In the genomic region with DNA sequence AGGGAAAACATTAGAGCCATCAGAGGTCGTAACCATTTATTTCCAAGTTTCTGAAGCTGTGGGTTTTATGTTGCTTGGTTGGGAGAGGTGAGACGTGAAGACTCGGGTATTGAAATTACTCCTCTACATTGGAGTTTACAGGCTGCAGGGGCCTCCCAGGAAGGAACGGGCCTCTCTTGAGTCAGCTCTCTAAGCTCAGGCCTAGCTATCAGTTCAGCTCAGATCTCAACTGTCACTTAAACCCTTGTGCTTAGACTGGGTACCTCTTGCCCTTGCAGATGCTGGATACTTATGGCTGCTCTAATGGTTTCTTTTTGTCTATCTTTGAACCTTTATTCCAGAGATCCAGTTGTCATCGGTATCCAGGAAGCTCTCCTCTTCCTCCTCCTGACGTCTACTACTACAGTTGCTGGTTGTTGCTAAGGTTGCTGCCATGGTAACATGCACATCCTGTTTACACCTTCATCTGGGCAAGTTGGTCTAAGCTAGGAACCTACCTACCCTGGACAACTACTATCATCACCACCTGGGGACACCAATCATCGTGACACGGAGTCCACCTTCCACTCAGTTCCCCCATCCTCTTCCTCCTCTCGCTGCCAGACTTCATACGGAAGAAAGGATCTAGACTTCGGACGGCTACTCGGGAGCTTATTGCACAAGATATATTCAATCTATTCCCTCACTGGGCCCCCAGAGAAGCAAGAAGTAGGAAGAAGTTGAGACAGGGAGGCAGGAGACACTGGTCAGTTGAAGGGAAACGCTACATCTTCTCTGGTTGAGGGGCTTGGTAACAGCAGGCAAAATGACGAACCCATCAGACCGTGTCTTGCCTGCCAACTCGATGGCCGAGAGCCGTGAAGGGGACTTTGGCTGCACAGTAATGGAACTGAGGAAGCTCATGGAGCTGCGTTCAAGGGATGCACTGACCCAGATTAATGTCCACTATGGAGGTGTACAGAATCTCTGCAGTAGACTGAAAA, we compare ENCODE assay signal across 8 cellular contexts. TPM values are rescaled to one million over a fixed set of nuclear protein-coding genes. Genes with fewer than 3 reads are reported as not detected.
DNase-seq lines count a peak whose midpoint lies in the region; ATAC-seq and TF ChIP-seq lines count a peak whose summit lies in the region.
"Had no signal": no experiment of that assay in that cellular context is flagged by ENCODE, and none has a peak within 500 bp of the region (broad histone marks: within the 10 kb centered on the region; RNA-seq: fewer than 3 reads in every experiment).

No MANE protein-coding gene starts in this region.

- no peak overlapping the region for H3K27ac ChIP-seq in HUES48 (ENCODE audit: low read depth, low read length)
- H3K27ac ChIP-seq in A673 (ENCODE audit: low read depth, low read length, poor library complexity, severe bottlenecking) = no peak overlapping the region

- BruUV-seq in A673 (replicated peaks; lab: Mats Ljungman, UMichigan) = no TSS peak

- TF ChIP-seq CTCF in WTC11 (IDR thresholded peaks at IDR 0.05) = no peak
- TF ChIP-seq CTCF in A673 (conservative IDR thresholded peaks at IDR 0.05; ENCODE audit: low read depth, low read length) = no peak

- no peaks in the 10 kb centered on the region for H3K9me3 Mint-ChIP-seq in WTC11

- H3K36me3 ChIP-seq in HUES48 (ENCODE audit: control insufficient read depth, insufficient read depth, low read length) (peaks cover 7% of the 10 kb centered on the region; the same call in 1 of the 2 replicates), A673 (ENCODE audit: insufficient read depth, low read length, poor library complexity, severe bottlenecking) (no peaks in the 10 kb centered on the region)

- H3K9ac ChIP-seq in HUES48 (ENCODE audit: low read depth, low read length) = no peak overlapping the region

- peak overlapping the region; percentile 19 for H3K4me3 Mint-ChIP-seq in WTC11

- POLR2A ChIA-PET in WTC11 (lab: Charles Lee) = interaction anchor here (1.0 to 1.1 kb wide), 2 partner anchors 54 to 124 kb away, joined by 3 to 4 read pairs; no protein-coding TSS in a partner anchor
- POLR2A ChIA-PET in A673 (lab: Charles Lee; ENCODE audit: low non-redundant PET) = no interaction called here

- no peaks in the 10 kb centered on the region for H3K9me3 ChIP-seq in HUES48 (ENCODE audit: control insufficient read depth, insufficient read depth, low read length)
- H3K9me3 ChIP-seq in A673 (ENCODE audit: low read depth, low read length, poor library complexity, severe bottlenecking) = no peaks in the 10 kb centered on the region

- CTCF ChIA-PET in WTC11 (lab: Charles Lee) (interaction anchor here (0.7 to 1.7 kb wide), 7 partner anchors 10 to 415 kb away, joined by 3 to 7 read pairs (median 3); no protein-coding TSS in a partner anchor), A673 (lab: Charles Lee) (no interaction called here)

- no peaks in the 10 kb centered on the region for H3K27me3 ChIP-seq in HUES48 (ENCODE audit: control insufficient read depth, insufficient read depth, low read length)
- no peaks in the 10 kb centered on the region for H3K27me3 ChIP-seq in A673 (replicated peaks; ENCODE audit: insufficient read depth, low read depth, low read length, poor library complexity)

- ATAC-seq in WTC11 (peak; percentile 70), esophagus mucosa (peak; percentile 40), HG02973 (IDR thresholded peaks at IDR 0.05; ENCODE audit: unreplicated experiment) (no peak)

- intact Hi-C loops in A673 (cut with micrococcal nuclease; ENCODE audit: unreplicated experiment) = no loop called here

- DNase-seq in WTC11 (ENCODE audit: low spot score) = peak; percentile 33
- DNase-seq in stimulated activated CD8-positive, alpha-beta memory T cell treated with anti-CD3 and anti-CD28 coated beads, Interleukin-4, amount 100 ng/mL, for 48 hours = peak; percentile 62
- no peak for DNase-seq in kidney glomerular epithelial cell (lab: John Stamatoyannopoulos, UW)
- no peak for DNase-seq in A673 (ENCODE audit: low spot score)
- DNase-seq: GOT3 had no signal

- no peak overlapping the region; the same call in 1 of the 2 replicates for H3K27ac Mint-ChIP-seq in WTC11

- peaks cover 7% of the 10 kb centered on the region; the same call in 1 of the 2 replicates for H3K36me3 Mint-ChIP-seq in WTC11

- no peaks in the 10 kb centered on the region for H3K27me3 Mint-ChIP-seq in WTC11 (ENCODE audit: low read depth)

- peak overlapping the region; percentile 5; the same call in 1 of the 2 replicates for H3K4me3 ChIP-seq in HUES48 (ENCODE audit: low read depth, low read length)
- no peak overlapping the region for H3K4me3 ChIP-seq in A673 (ENCODE audit: low read depth, low read length, poor library complexity, severe bottlenecking)

- peaks cover 13% of the 10 kb centered on the region for H3K4me1 Mint-ChIP-seq in WTC11

- H3K4me1 ChIP-seq in HUES48 (ENCODE audit: control insufficient read depth, insufficient read depth, low read length) = peaks cover 7% of the 10 kb centered on the region
- no peaks in the 10 kb centered on the region for H3K4me1 ChIP-seq in A673 (ENCODE audit: insufficient read depth, low read length, poor library complexity, severe bottlenecking)

TF ChIP-seq in WTC11, 78 proteins besides CTCF, POLR2A, EP300 and RAD21:
- TF ChIP-seq GABPB1 (CRISPR knock-in tag; IDR thresholded peaks at IDR 0.05) = peak; percentile 58; the same call in 1 of the 2 replicates
- no peak for TF ChIP-seq SOX15 (CRISPR knock-in tag; IDR thresholded peaks at IDR 0.05)
- TF ChIP-seq FOXK1 (CRISPR knock-in tag; IDR thresholded peaks at IDR 0.05) = peak; percentile 60; the same call in 1 of the 2 replicates
- TF ChIP-seq, protein P1, sequence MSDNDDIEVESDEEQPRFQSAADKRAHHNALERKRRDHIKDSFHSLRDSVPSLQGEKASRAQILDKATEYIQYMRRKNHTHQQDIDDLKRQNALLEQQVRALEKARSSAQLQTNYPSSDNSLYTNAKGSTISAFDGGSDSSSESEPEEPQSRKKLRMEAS (CRISPR knock-in tag; IDR thresholded peaks at IDR 0.05) = 0 out of 2 replicates have a peak, but pooled peaks have one; percentile 31
- TF ChIP-seq, protein P2, sequence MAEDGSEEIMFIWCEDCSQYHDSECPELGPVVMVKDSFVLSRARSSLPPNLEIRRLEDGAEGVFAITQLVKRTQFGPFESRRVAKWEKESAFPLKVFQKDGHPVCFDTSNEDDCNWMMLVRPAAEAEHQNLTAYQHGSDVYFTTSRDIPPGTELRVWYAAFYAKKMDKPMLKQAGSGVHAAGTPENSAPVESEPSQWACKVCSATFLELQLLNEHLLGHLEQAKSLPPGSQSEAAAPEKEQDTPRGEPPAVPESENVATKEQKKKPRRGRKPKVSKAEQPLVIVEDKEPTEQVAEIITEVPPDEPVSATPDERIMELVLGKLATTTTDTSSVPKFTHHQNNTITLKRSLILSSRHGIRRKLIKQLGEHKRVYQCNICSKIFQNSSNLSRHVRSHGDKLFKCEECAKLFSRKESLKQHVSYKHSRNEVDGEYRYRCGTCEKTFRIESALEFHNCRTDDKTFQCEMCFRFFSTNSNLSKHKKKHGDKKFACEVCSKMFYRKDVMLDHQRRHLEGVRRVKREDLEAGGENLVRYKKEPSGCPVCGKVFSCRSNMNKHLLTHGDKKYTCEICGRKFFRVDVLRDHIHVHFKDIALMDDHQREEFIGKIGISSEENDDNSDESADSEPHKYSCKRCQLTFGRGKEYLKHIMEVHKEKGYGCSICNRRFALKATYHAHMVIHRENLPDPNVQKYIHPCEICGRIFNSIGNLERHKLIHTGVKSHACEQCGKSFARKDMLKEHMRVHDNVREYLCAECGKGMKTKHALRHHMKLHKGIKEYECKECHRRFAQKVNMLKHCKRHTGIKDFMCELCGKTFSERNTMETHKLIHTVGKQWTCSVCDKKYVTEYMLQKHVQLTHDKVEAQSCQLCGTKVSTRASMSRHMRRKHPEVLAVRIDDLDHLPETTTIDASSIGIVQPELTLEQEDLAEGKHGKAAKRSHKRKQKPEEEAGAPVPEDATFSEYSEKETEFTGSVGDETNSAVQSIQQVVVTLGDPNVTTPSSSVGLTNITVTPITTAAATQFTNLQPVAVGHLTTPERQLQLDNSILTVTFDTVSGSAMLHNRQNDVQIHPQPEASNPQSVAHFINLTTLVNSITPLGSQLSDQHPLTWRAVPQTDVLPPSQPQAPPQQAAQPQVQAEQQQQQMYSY (CRISPR knock-in tag; IDR thresholded peaks at IDR 0.05) = no peak

RNA-seq across cellular contexts. Expression of a gene that starts 56.1 kb away (rescaled TPM):
- total RNA-seq in WTC11 (2021) (18.5 to 22.1 TPM (median 19.1 TPM) in 3 replicates), esophagus mucosa (28.3 TPM), A673 (2021) (16.1 and 19.5 TPM in 2 replicates)

Comparison
In these comparisons a context has a peak if more than half of its experiments do, and no peak if none do; other contexts are left out.
1. DNase-seq: peak in WTC11 (single experiment) and stimulated activated CD8-positive, alpha-beta memory T cell treated with anti-CD3 and anti-CD28 coated beads, Interleukin-4, amount 100 ng/mL, for 48 hours (single experiment); none in kidney glomerular epithelial cell (single experiment) and A673 (single experiment).